ENCODE assay signal across 19 cellular contexts in genomic region chr10:74842301-74842700, GRCh38. TPM values are rescaled to one million over a fixed set of nuclear protein-coding genes. Genes with fewer than 3 reads are reported as not detected.
A peak's percentile ranks its signal among the peaks of the same experiment; 100 is the strongest.
DNase-seq lines count a peak whose midpoint lies in the region; ATAC-seq and TF ChIP-seq lines count a peak whose summit lies in the region.
"Had no signal": no experiment of that assay in that cellular context is flagged by ENCODE, and none has a peak within 500 bp of the region (broad histone marks: within the 10 kb centered on the region; RNA-seq: fewer than 3 reads in every experiment).

No MANE protein-coding gene starts in this region.

- H3K4me3 ChIP-seq in esophagus muscularis mucosa, result no peak overlapping the region
- H3K4me3 ChIP-seq: mucosa of descending colon, pancreas had no signal

- H3K9me3 ChIP-seq in esophagus muscularis mucosa, result no peaks in the 10 kb centered on the region
- H3K9me3 ChIP-seq: mucosa of descending colon, pancreas had no signal

- H3K27ac Mint-ChIP-seq in activated naive CD8-positive, alpha-beta T cell, result peak overlapping the region; percentile 37
- no peak overlapping the region for H3K27ac Mint-ChIP-seq in activated naive CD8-positive, alpha-beta T cell treated with anti-CD3 and anti-CD28 coated beads, Interleukin-2, amount 50 U/mL, for 24 hours
- H3K27ac Mint-ChIP-seq: stimulated activated naive CD8-positive, alpha-beta T cell treated with anti-CD3 and anti-CD28 coated beads, Interleukin-15, amount 100 ng/mL, for 72 hours had no signal

- no peaks in the 10 kb centered on the region for H3K27me3 Mint-ChIP-seq in activated naive CD8-positive, alpha-beta T cell
- H3K27me3 Mint-ChIP-seq in activated naive CD8-positive, alpha-beta T cell treated with anti-CD3 and anti-CD28 coated beads, Interleukin-2, amount 50 U/mL, for 24 hours, result no peaks in the 10 kb centered on the region
- H3K27me3 Mint-ChIP-seq: stimulated activated naive CD8-positive, alpha-beta T cell treated with anti-CD3 and anti-CD28 coated beads, Interleukin-15, amount 100 ng/mL, for 72 hours had no signal

- TF ChIP-seq CTCF in esophagus muscularis mucosa (IDR thresholded peaks at IDR 0.05), result no peak

- no peaks in the 10 kb centered on the region for H3K9me3 Mint-ChIP-seq in activated naive CD8-positive, alpha-beta T cell (ENCODE audit: low read depth)
- H3K9me3 Mint-ChIP-seq in activated naive CD8-positive, alpha-beta T cell treated with anti-CD3 and anti-CD28 coated beads, Interleukin-2, amount 50 U/mL, for 24 hours, result no peaks in the 10 kb centered on the region

- no peak overlapping the region for H3K4me3 Mint-ChIP-seq in activated naive CD8-positive, alpha-beta T cell
- H3K4me3 Mint-ChIP-seq in activated naive CD8-positive, alpha-beta T cell treated with anti-CD3 and anti-CD28 coated beads, Interleukin-2, amount 50 U/mL, for 24 hours, result no peak overlapping the region
- H3K4me3 Mint-ChIP-seq: stimulated activated naive CD8-positive, alpha-beta T cell treated with anti-CD3 and anti-CD28 coated beads, Interleukin-15, amount 100 ng/mL, for 72 hours had no signal

- WGBS in esophagus muscularis mucosa, result 50% methylated on average over 1 of the region's 1 CpG

- no peak for DNase-seq in activated naive CD8-positive, alpha-beta T cell treated with anti-CD3 and anti-CD28 coated beads, Interleukin-2, amount 50 U/mL, for 24 hours
- DNase-seq in MV-4-11 (lab: John Stamatoyannopoulos, UW), result peak; percentile 86
- DNase-seq in esophagus muscularis mucosa (ENCODE audit: extremely low spot score), result no peak
- DNase-seq in activated naive CD4-positive, alpha-beta T cell (lab: John Stamatoyannopoulos, UW), result no peak
- DNase-seq in NCI-H1417 (lab: John Stamatoyannopoulos, UW), result no peak
- DNase-seq: activated CD4-positive, alpha-beta T cell treated with anti-CD3 and anti-CD28 coated beads for 48 hours; activated T-cell treated with anti-CD3 and anti-CD28 coated beads for 4 hours; cerebellar nuclear complex; glutamatergic neuron; islet precursor cell; mucosa of descending colon; NCI-H2029 treated with DMSO at 0.1 percent for 48 hours; NCI-H526; pancreas; stimulated activated naive CD8-positive, alpha-beta T cell treated with anti-CD3 and anti-CD28 coated beads, Interleukin-15, amount 100 ng/mL, for 72 hours; T-helper 9 cell had no signal

- peak overlapping the region; percentile 36 to 67 (median 47) for H3K27ac ChIP-seq in esophagus muscularis mucosa (replicated peaks in 1 of 4)
- H3K27ac ChIP-seq in temporal lobe (ENCODE audit: low read depth, low read length), result peak overlapping the region; percentile 50
- H3K27ac ChIP-seq: pancreas had no signal

- peaks cover 45 to 98% (median 83%) of the 10 kb centered on the region in 4 donors for H3K4me1 ChIP-seq in esophagus muscularis mucosa

- ATAC-seq in activated naive CD8-positive, alpha-beta T cell treated with anti-CD3 and anti-CD28 coated beads, Interleukin-2, amount 50 U/mL, for 24 hours, result no peak
- ATAC-seq in HG02938 (IDR thresholded peaks at IDR 0.05; ENCODE audit: unreplicated experiment), result no peak
- ATAC-seq: mucosa of descending colon; stimulated activated naive CD8-positive, alpha-beta T cell treated with anti-CD3 and anti-CD28 coated beads, Interleukin-15, amount 100 ng/mL, for 72 hours had no signal

- H3K4me1 Mint-ChIP-seq in activated naive CD8-positive, alpha-beta T cell (ENCODE audit: low read depth), result peaks cover 39% of the 10 kb centered on the region
- peaks cover 18% of the 10 kb centered on the region for H3K4me1 Mint-ChIP-seq in activated naive CD8-positive, alpha-beta T cell treated with anti-CD3 and anti-CD28 coated beads, Interleukin-2, amount 50 U/mL, for 24 hours

- H3K36me3 ChIP-seq in esophagus muscularis mucosa, result peaks cover 0 to 8% (median 4%) of the 10 kb centered on the region in 4 donors
- H3K36me3 ChIP-seq: pancreas had no signal

- no peak for TF ChIP-seq POLR2A in esophagus muscularis mucosa (IDR thresholded peaks at IDR 0.05; ENCODE audit: low read depth)

- no peaks in the 10 kb centered on the region for H3K27me3 ChIP-seq in esophagus muscularis mucosa
- H3K27me3 ChIP-seq: pancreas had no signal

- TF ChIP-seq EP300 in esophagus muscularis mucosa (IDR thresholded peaks at IDR 0.05), result no peak

- intact Hi-C loops in esophagus muscularis mucosa (cut with DNase I), result no loop called here

- peaks cover 17% of the 10 kb centered on the region for H3K36me3 Mint-ChIP-seq in activated naive CD8-positive, alpha-beta T cell
- peaks cover 12% of the 10 kb centered on the region for H3K36me3 Mint-ChIP-seq in activated naive CD8-positive, alpha-beta T cell treated with anti-CD3 and anti-CD28 coated beads, Interleukin-2, amount 50 U/mL, for 24 hours (ENCODE audit: low read depth)

RNA-seq across cellular contexts. Expression of gene KAT6B, which starts 15.9 kb away (rescaled TPM):
- total RNA-seq in esophagus muscularis mucosa (10 to 100 TPM; 50.0 to 75.8 (median 57.5) TPM), temporal lobe (180 TPM)
